ENCODE assay signal across 17 cellular contexts in genomic region chr7:116269466-116269865, GRCh38.
"Had no signal": no experiment of that assay in that cellular context is flagged by ENCODE, and none has a peak within 500 bp of the region (broad histone marks: within the 10 kb centered on the region; RNA-seq: fewer than 3 reads in every experiment).

No MANE protein-coding gene starts in this region.

- H3K27me3 ChIP-seq: suprapubic skin, upper lobe of left lung had no signal

- H3K36me3 ChIP-seq: suprapubic skin, upper lobe of left lung had no signal

- H3K4me3 ChIP-seq: lung, suprapubic skin, upper lobe of left lung had no signal

- ATAC-seq: activated CD8-positive, alpha-beta T cell treated with anti-CD3 and anti-CD28 coated beads for 36 hours; activated T-cell treated with anti-CD3 and anti-CD28 coated beads, Interleukin-2, amount 50 U/mL, for 4 hours; esophagus mucosa; naive thymus-derived CD8-positive, alpha-beta T cell; WTC11 had no signal

- H3K9me3 ChIP-seq: suprapubic skin, upper lobe of left lung had no signal

- H3K27ac ChIP-seq: suprapubic skin had no signal

- DNase-seq: activated CD4-positive, alpha-beta T cell treated with anti-CD3 and anti-CD28 coated beads for 4 hours; activated CD8-positive, alpha-beta T cell treated with anti-CD3 and anti-CD28 coated beads for 36 hours; activated effector memory CD4-positive, alpha-beta T cell treated with Interleukin-2 at 50 U/mL for 16 hours; activated naive CD4-positive, alpha-beta T cell treated with anti-CD3 and anti-CD28 coated beads, Interleukin-2, amount 50 U/mL, for 16 hours; activated T-cell treated with anti-CD3 and anti-CD28 coated beads, Interleukin-2, amount 50 U/mL, for 4 hours; hypothalamus; midbrain; naive thymus-derived CD8-positive, alpha-beta T cell; posterior cingulate gyrus; stimulated activated CD4-positive, alpha-beta T cell treated with anti-CD3 and anti-CD28 coated beads, Interleukin-15, amount 100 ng/mL, for 24 hours; stimulated activated CD4-positive, alpha-beta T cell treated with anti-CD3 and anti-CD28 coated beads, Interleukin-4, amount 100 ng/mL, for 24 hours; stimulated activated naive CD4-positive, alpha-beta T cell treated with Interleukin-2 at 50 U/mL for 16 hours; upper lobe of left lung had no signal
